11 cellular contexts compared by ENCODE assay signal in genomic region chr19:49364083-49364687, GRCh38. TPM values are rescaled to one million over a fixed set of nuclear protein-coding genes. Genes with fewer than 3 reads are reported as not detected.
DNase-seq lines count a peak whose midpoint lies in the region; ATAC-seq and TF ChIP-seq lines count a peak whose summit lies in the region.
"Had no signal": no experiment of that assay in that cellular context is flagged by ENCODE, and none has a peak within 500 bp of the region (broad histone marks: within the 10 kb centered on the region; RNA-seq: fewer than 3 reads in every experiment).

No MANE protein-coding gene starts in this region.

- H3K4me3 Mint-ChIP-seq in activated B cell treated with CpG ODN at 0.5 μM for 24 hours (peak overlapping the region; percentile 29), osteocyte (ENCODE audit: unreplicated experiment) (no peak overlapping the region), glutamatergic neuron (ENCODE audit: unreplicated experiment) (no peak overlapping the region)

- H3K4me1 Mint-ChIP-seq in activated B cell treated with CpG ODN at 0.5 μM for 24 hours (peaks cover 31% of the 10 kb centered on the region), osteocyte (ENCODE audit: unreplicated experiment) (peaks cover 7% of the 10 kb centered on the region), glutamatergic neuron (ENCODE audit: low read depth, unreplicated experiment) (peaks cover 3% of the 10 kb centered on the region)

- peak overlapping the region in 3 of 4 donors; percentile 16 to 55 (median 51) for H3K27ac ChIP-seq in gastrocnemius medialis

- ATAC-seq in activated B cell treated with CpG ODN at 0.5 μM for 24 hours (ENCODE audit: low read depth) (no peak), gastrocnemius medialis (no peak), GM19463 (IDR thresholded peaks at IDR 0.05; ENCODE audit: unreplicated experiment) (no peak)

- CTCF ChIA-PET in activated B cell treated with CpG ODN at 0.5 μM for 24 hours (lab: Charles Lee), result no interaction called here

- POLR2A ChIA-PET in activated B cell treated with CpG ODN at 0.5 μM for 24 hours (lab: Charles Lee), result interaction anchor here (0.5 to 1.8 kb wide), 4 partner anchors 11 to 1042 kb away, joined by 4 to 20 read pairs (median 6); no protein-coding TSS in a partner anchor

- TF ChIP-seq CTCF in activated B cell treated with CpG ODN at 0.5 μM for 24 hours (IDR thresholded peaks at IDR 0.05) (no peak), gastrocnemius medialis (IDR thresholded peaks at IDR 0.05 in 4 of 5, conservative IDR thresholded peaks at IDR 0.05 in 1 of 5) (no peak), osteocyte (IDR thresholded peaks at IDR 0.05) (no peak), glutamatergic neuron (IDR thresholded peaks at IDR 0.05; ENCODE audit: partially characterized antibody, unreplicated experiment) (no peak)

- DNase-seq in activated B cell treated with CpG ODN at 0.5 μM for 24 hours (no peak), gastrocnemius medialis (no peak), osteocyte (ENCODE audit: extremely low spot score, unreplicated experiment) (no peak), glutamatergic neuron (no peak), head of caudate nucleus (no peak)
- DNase-seq: cerebellar nuclear complex had no signal

- H3K36me3 Mint-ChIP-seq in activated B cell treated with CpG ODN at 0.5 μM for 24 hours (ENCODE audit: low read depth) (no peaks in the 10 kb centered on the region), osteocyte (ENCODE audit: unreplicated experiment) (peaks cover 1% of the 10 kb centered on the region), glutamatergic neuron (ENCODE audit: unreplicated experiment) (peaks cover 5% of the 10 kb centered on the region)

- H3K36me3 ChIP-seq in ES-I3 (ENCODE audit: insufficient read depth, low read length) (no peaks in the 10 kb centered on the region), gastrocnemius medialis (no peaks in the 10 kb centered on the region)

- no peaks in the 10 kb centered on the region for H3K27me3 Mint-ChIP-seq in activated B cell treated with CpG ODN at 0.5 μM for 24 hours
- H3K27me3 Mint-ChIP-seq in osteocyte (ENCODE audit: unreplicated experiment), result no peaks in the 10 kb centered on the region
- peaks cover 3% of the 10 kb centered on the region for H3K27me3 Mint-ChIP-seq in glutamatergic neuron (ENCODE audit: unreplicated experiment)

- peak overlapping the region; percentile 49; the same call in 1 of the 2 replicates for H3K9ac ChIP-seq in ES-I3 (ENCODE audit: low read depth, low read length)

- H3K4me3 ChIP-seq in iPS-18c (ENCODE audit: insufficient read depth, low read depth, low read length), result peak overlapping the region; percentile 36; the same call in 1 of the 2 replicates
- peak overlapping the region; percentile 68 to 72 (median 68) for H3K4me3 ChIP-seq in gastrocnemius medialis

- H3K9me3 Mint-ChIP-seq in activated B cell treated with CpG ODN at 0.5 μM for 24 hours, result no peaks in the 10 kb centered on the region
- no peaks in the 10 kb centered on the region for H3K9me3 Mint-ChIP-seq in osteocyte (ENCODE audit: unreplicated experiment)
- H3K9me3 Mint-ChIP-seq in glutamatergic neuron (ENCODE audit: unreplicated experiment), result peaks cover 9% of the 10 kb centered on the region

- H3K4me1 ChIP-seq in ES-I3 (ENCODE audit: insufficient read depth, low read length), result no peaks in the 10 kb centered on the region; the same call in 1 of the 2 replicates
- H3K4me1 ChIP-seq in gastrocnemius medialis, result peaks cover 0 to 14% of the 10 kb centered on the region in 2 donors

- H3K27ac Mint-ChIP-seq in activated B cell treated with CpG ODN at 0.5 μM for 24 hours, result no peak overlapping the region
- H3K27ac Mint-ChIP-seq in osteocyte (ENCODE audit: unreplicated experiment), result no peak overlapping the region
- H3K27ac Mint-ChIP-seq in glutamatergic neuron (ENCODE audit: unreplicated experiment), result no peak overlapping the region

- peaks cover 5 to 31% (median 27%) of the 10 kb centered on the region in 3 donors for H3K27me3 ChIP-seq in gastrocnemius medialis

- intact Hi-C loops in activated B cell treated with CpG ODN at 0.5 μM for 24 hours (cut with micrococcal nuclease) (no loop called here), gastrocnemius medialis (cut with DNase I; ENCODE audit: low total_unique reads) (no loop called here), head of caudate nucleus (cut with DNase I) (loop anchor here (5.0 kb wide), 1 partner anchor 258 kb away; no protein-coding TSS in a partner anchor)

- in situ Hi-C loops in gastrocnemius medialis (cut with MboI; ENCODE audit: low sequenced_read_pairs in 4 of 4), result no loop called here

- TF ChIP-seq POLR2A in gastrocnemius medialis (IDR thresholded peaks at IDR 0.05), result no peak

- H3K9me3 ChIP-seq in ES-I3 (ENCODE audit: control insufficient read depth, insufficient read depth, low read length), result peaks cover 7% of the 10 kb centered on the region; the same call in 1 of the 2 replicates
- H3K9me3 ChIP-seq in iPS-18c (ENCODE audit: control insufficient read depth, insufficient read depth, low read length), result peaks cover 4% of the 10 kb centered on the region
- peaks cover 0 to 3% (median 0%) of the 10 kb centered on the region in 3 donors for H3K9me3 ChIP-seq in gastrocnemius medialis

RNA-seq across cellular contexts. Expression of gene DKKL1, which starts 0.5 kb away (rescaled TPM):
- total RNA-seq in activated B cell treated with CpG ODN at 0.5 μM for 24 hours (0.71 and 0.76 TPM in 2 replicates), gastrocnemius medialis (not detected), osteocyte (1.6 and 4.4 TPM in 2 replicates), glutamatergic neuron (ENCODE audit: unreplicated experiment) (2.8 TPM)
- total RNA-seq: urinary bladder had no signal

RNA-seq across cellular contexts. Expression of gene TEAD2, which starts 2.0 kb away (rescaled TPM):
- total RNA-seq in activated B cell treated with CpG ODN at 0.5 μM for 24 hours, result 5.3 TPM in 2 replicates
- total RNA-seq in gastrocnemius medialis, result 10 to 100 TPM in 2 of 4 donors, 1 to 10 TPM in 2; 6.1 to 12.6 (median 9.5) TPM
- 93.8 and 98.0 TPM in 2 replicates for total RNA-seq in osteocyte
- 140 TPM for total RNA-seq in glutamatergic neuron (ENCODE audit: unreplicated experiment)

RNA-seq across cellular contexts. Expression of gene KASH5, which starts 23.9 kb away (rescaled TPM):
- total RNA-seq in activated B cell treated with CpG ODN at 0.5 μM for 24 hours (0.62 and 0.66 TPM in 2 replicates), gastrocnemius medialis (not detected), osteocyte (not detected in 2 replicates), glutamatergic neuron (ENCODE audit: unreplicated experiment) (0.49 TPM)
- total RNA-seq: Daoy, urinary bladder had no signal

RNA-seq across cellular contexts. Expression of gene CD37, which starts 29.0 kb away (rescaled TPM):
- total RNA-seq in activated B cell treated with CpG ODN at 0.5 μM for 24 hours (1,587 and 1,688 TPM in 2 replicates), gastrocnemius medialis (1 to 10 TPM; 1.6 to 8.5 (median 2.3) TPM), osteocyte (not detected in 2 replicates), glutamatergic neuron (ENCODE audit: unreplicated experiment) (not detected)
- total RNA-seq: Daoy had no signal

RNA-seq across cellular contexts. Expression of gene SLC6A16, which starts 39.2 kb away (rescaled TPM):
- total RNA-seq in activated B cell treated with CpG ODN at 0.5 μM for 24 hours, result 14.8 and 19.3 TPM in 2 replicates
- total RNA-seq in gastrocnemius medialis, result 1 to 10 TPM in 1 of 4 donors, under 1 TPM in 2, not detected in 1; 0.13 to 4.3 (median 0.36) TPM
- 5.3 and 6.0 TPM in 2 replicates for total RNA-seq in osteocyte
- total RNA-seq in glutamatergic neuron (ENCODE audit: unreplicated experiment), result 6.6 TPM
- total RNA-seq: Daoy had no signal
